Comparison of ENCODE assay signal across 22 cellular contexts in the genomic region with DNA sequence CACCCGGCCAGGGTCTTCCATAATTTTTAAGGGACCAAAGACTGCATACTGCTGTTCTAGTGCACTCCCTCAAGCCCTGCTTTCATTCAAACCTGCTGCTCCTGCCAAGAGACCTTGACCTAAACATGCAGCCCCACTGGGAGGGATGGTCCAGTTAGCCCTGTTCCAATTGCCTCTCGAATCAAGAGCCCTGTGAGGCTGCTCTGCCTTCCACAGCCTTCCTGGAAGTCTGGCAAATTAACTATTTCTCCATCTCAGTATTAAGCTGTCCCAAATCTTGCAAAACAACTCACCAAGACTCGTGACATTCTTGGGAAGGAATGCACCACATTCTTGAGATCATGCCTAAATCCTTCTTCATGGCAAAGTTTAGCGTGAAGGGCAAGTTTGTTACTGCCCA.
DNase-seq lines count a peak whose midpoint lies in the region; ATAC-seq, FAIRE-seq and TF ChIP-seq lines count a peak whose summit lies in the region.
"Had no signal": no experiment of that assay in that cellular context is flagged by ENCODE, and none has a peak within 500 bp of the region (broad histone marks: within the 10 kb centered on the region; RNA-seq: fewer than 3 reads in every experiment).

No MANE protein-coding gene starts in this region.

- CTCF ChIA-PET in activated naive CD4-positive, alpha-beta T cell treated with anti-CD3 and anti-CD28 coated beads for 36 hours (lab: Charles Lee) = no interaction called here

- no peak overlapping the region for H3K4me2 ChIP-seq in keratinocyte (ENCODE audit: control insufficient read depth, extremely low read depth, insufficient read depth, low read depth, low read length)
- H3K4me2 ChIP-seq: KMS-11 had no signal

- H3K36me3 ChIP-seq in keratinocyte (ENCODE audit: control insufficient read depth in 2 of 2, extremely low read depth in 1 of 2, insufficient read depth in 2 of 2, low read length in 2 of 2) (no peaks in the 10 kb centered on the region), upper lobe of left lung (no peaks in the 10 kb centered on the region)
- H3K36me3 ChIP-seq: MG63 had no signal

- no peak for TF ChIP-seq CTCF in VCaP (conservative IDR thresholded peaks at IDR 0.05)
- TF ChIP-seq CTCF in keratinocyte (optimal IDR thresholded peaks at IDR 0.05 in 1 of 3, IDR thresholded peaks at IDR 0.05 in 1 of 3, conservative IDR thresholded peaks at IDR 0.05 in 1 of 3; ENCODE audit: extremely low read depth in 1 of 3, insufficient read depth in 2 of 3, low read length in 3 of 3) = no peak
- TF ChIP-seq CTCF in upper lobe of left lung (IDR thresholded peaks at IDR 0.05) = no peak
- TF ChIP-seq CTCF in CD14-positive monocyte (IDR thresholded peaks at IDR 0.05) = no peak

- peak; percentile 53 for FAIRE-seq in keratinocyte (lab: Jason Lieb, UNC)
- FAIRE-seq: GM12891, GM19239, H1, HepG2 had no signal

- no peaks in the 10 kb centered on the region for H4K20me1 ChIP-seq in keratinocyte (ENCODE audit: control insufficient read depth, extremely low read depth, insufficient read depth, low read length)

- H3K36me3 Mint-ChIP-seq in activated naive CD4-positive, alpha-beta T cell treated with anti-CD3 and anti-CD28 coated beads for 36 hours (ENCODE audit: low read depth) = no peaks in the 10 kb centered on the region
- no peaks in the 10 kb centered on the region for H3K36me3 Mint-ChIP-seq in CD14-positive monocyte

- TF ChIP-seq POLR2A in upper lobe of left lung (IDR thresholded peaks at IDR 0.05) = no peak

- H3K9ac ChIP-seq in keratinocyte (ENCODE audit: control insufficient read depth, extremely low read depth, insufficient read depth, low read length) = no peak overlapping the region
- H3K9ac ChIP-seq: KMS-11 had no signal

- no peak overlapping the region for H3K4me3 Mint-ChIP-seq in activated naive CD4-positive, alpha-beta T cell treated with anti-CD3 and anti-CD28 coated beads for 36 hours
- H3K4me3 Mint-ChIP-seq in CD14-positive monocyte = no peak overlapping the region

- H3K4me1 Mint-ChIP-seq in activated naive CD4-positive, alpha-beta T cell treated with anti-CD3 and anti-CD28 coated beads for 36 hours (ENCODE audit: low read depth) = no peaks in the 10 kb centered on the region
- no peaks in the 10 kb centered on the region for H3K4me1 Mint-ChIP-seq in CD14-positive monocyte

- peak; percentile 17 for DNase-seq in EH (ENCODE audit: low read depth)
- no peak for DNase-seq in keratinocyte (ENCODE audit: low read depth, low spot score)
- peak in 1 of 2 donors; percentile 63 for DNase-seq in upper lobe of left lung
- no peak for DNase-seq in activated naive CD4-positive, alpha-beta T cell treated with anti-CD3 and anti-CD28 coated beads for 36 hours
- DNase-seq in CD14-positive monocyte (ENCODE audit: low spot score) = no peak
- no peak for DNase-seq in NCI-H82 treated with DMSO at 0.1 percent for 48 hours (lab: John Stamatoyannopoulos, UW; ENCODE audit: unreplicated experiment)
- DNase-seq: ACHN; C1 segment of cervical spinal cord; COR-L47; DMS153; MG63; NCI-H1105; NCI-H345; NCI-H526 treated with DMSO at 0.1 percent for 48 hours; NK-92 treated with Interleukin-12 subunit alpha and Interleukin-12 subunit beta, amount 100 ng/mL, for 24 hours had no signal

- ATAC-seq in upper lobe of left lung (ENCODE audit: low FRiP score in 2 of 2) (peak; percentile 24 to 41), GM21447 (IDR thresholded peaks at IDR 0.05; ENCODE audit: unreplicated experiment) (no peak)
- ATAC-seq: HepG2 had no signal

- peak overlapping the region; percentile 78; the same call in 1 of the 2 replicates for H3K27ac ChIP-seq in VCaP
- no peak overlapping the region for H3K27ac ChIP-seq in keratinocyte (ENCODE audit: control insufficient read depth, insufficient read depth, low read length)
- peak overlapping the region in 1 of 4 donors; percentile 46 for H3K27ac ChIP-seq in upper lobe of left lung
- H3K27ac ChIP-seq: KMS-11 had no signal

- dilution Hi-C loops in keratinocyte (cut with MboI; ENCODE audit: extremely low pct_ligation_motif_present, low sequenced_read_pairs) = no loop called here

- H2AFZ ChIP-seq in keratinocyte (ENCODE audit: control insufficient read depth, low read length) = no peak overlapping the region

- H3K27me3 ChIP-seq in keratinocyte (ENCODE audit: control insufficient read depth, extremely low read depth, insufficient read depth, low read length) (no peaks in the 10 kb centered on the region), upper lobe of left lung (no peaks in the 10 kb centered on the region)
- H3K27me3 ChIP-seq: MG63 had no signal

- intact Hi-C loops in activated naive CD4-positive, alpha-beta T cell treated with anti-CD3 and anti-CD28 coated beads for 36 hours (cut with micrococcal nuclease) = no loop called here
- intact Hi-C loops in CD14-positive monocyte (cut with micrococcal nuclease) = no loop called here

- peak in 2 of 4 donors; percentile 20 to 35 for TF ChIP-seq EP300 in upper lobe of left lung (IDR thresholded peaks at IDR 0.05)

- H3K9me3 ChIP-seq in keratinocyte (ENCODE audit: control insufficient read depth, low read depth, low read length) = no peaks in the 10 kb centered on the region
- H3K9me3 ChIP-seq in upper lobe of left lung = no peaks in the 10 kb centered on the region
- H3K9me3 ChIP-seq: MG63 had no signal

- H3K27ac Mint-ChIP-seq in activated naive CD4-positive, alpha-beta T cell treated with anti-CD3 and anti-CD28 coated beads for 36 hours = no peak overlapping the region
- H3K27ac Mint-ChIP-seq in CD14-positive monocyte = no peak overlapping the region

- no peaks in the 10 kb centered on the region for H3K79me2 ChIP-seq in keratinocyte (ENCODE audit: control insufficient read depth, insufficient read depth, low read length)

- WGBS in upper lobe of left lung, 2 donors = 46 to 58% methylated on average over 4 of the region's 4 CpGs

- H3K9me3 Mint-ChIP-seq in activated naive CD4-positive, alpha-beta T cell treated with anti-CD3 and anti-CD28 coated beads for 36 hours = peaks cover 3% of the 10 kb centered on the region
- H3K9me3 Mint-ChIP-seq in CD14-positive monocyte = peaks cover 0 to 13% (median 3%) of the 10 kb centered on the region in 7 donors

- no peak overlapping the region for H3K4me3 ChIP-seq in keratinocyte (ENCODE audit: control insufficient read depth in 2 of 3, extremely low read depth in 1 of 3, insufficient read depth in 2 of 3, low read depth in 1 of 3, low read length in 3 of 3)
- H3K4me3 ChIP-seq in upper lobe of left lung = no peak overlapping the region
- H3K4me3 ChIP-seq: MG63 had no signal

- H3K4me1 ChIP-seq in keratinocyte (ENCODE audit: control insufficient read depth, extremely low read depth, insufficient read depth, low read length) (peaks cover 5% of the 10 kb centered on the region), upper lobe of left lung (peaks cover 6 to 34% (median 12%) of the 10 kb centered on the region in 4 donors)

- H3K9me1 ChIP-seq in keratinocyte (ENCODE audit: control insufficient read depth, extremely low read depth, insufficient read depth, low read length) = no peaks in the 10 kb centered on the region

- H3K27me3 Mint-ChIP-seq in activated naive CD4-positive, alpha-beta T cell treated with anti-CD3 and anti-CD28 coated beads for 36 hours (ENCODE audit: low read depth) = peaks cover 14% of the 10 kb centered on the region
- peaks cover 3 to 7% (median 4%) of the 10 kb centered on the region in 3 donors for H3K27me3 Mint-ChIP-seq in CD14-positive monocyte (ENCODE audit: low read depth in 3 of 3)
